ENCODE assay signal across 24 cellular contexts in genomic region chr2:238495422-238495821, GRCh38.
"Had no signal": no experiment of that assay in that cellular context is flagged by ENCODE, and none has a peak within 500 bp of the region (broad histone marks: within the 10 kb centered on the region; RNA-seq: fewer than 3 reads in every experiment).

No MANE protein-coding gene starts in this region.

- H3K27ac Mint-ChIP-seq: endodermal cell, progenitor cell of endocrine pancreas had no signal

- H3K27me3 ChIP-seq: breast epithelium, gastroesophageal sphincter, right atrium auricular region, transverse colon, vagina had no signal

- H3K9me3 ChIP-seq: breast epithelium, gastroesophageal sphincter, lower lobe of right lung, neutrophil, right atrium auricular region, SK-N-SH, transverse colon, vagina had no signal

- H3K4me1 Mint-ChIP-seq: endodermal cell had no signal

- DNase-seq: activated CD4-positive, alpha-beta T cell treated with anti-CD3 and anti-CD28 coated beads for 36 hours; activated effector memory CD4-positive, alpha-beta T cell treated with Interleukin-2 at 50 U/mL for 16 hours; anterior cingulate cortex; cerebellar nuclear complex; dermis blood vessel endothelial cell; endodermal cell; erythroblast; left cardiac atrium; lower lobe of right lung; midbrain; SK-N-SH; stimulated activated CD4-positive, alpha-beta T cell treated with anti-CD3 and anti-CD28 coated beads, Interleukin-15, amount 100 ng/mL, for 24 hours; stimulated activated CD4-positive, alpha-beta T cell treated with anti-CD3 and anti-CD28 coated beads, Interleukin-4, amount 100 ng/mL, for 1 hour; stimulated activated naive CD4-positive, alpha-beta T cell; substantia nigra; transverse colon; WERI-Rb-1 had no signal

- H3K27ac ChIP-seq: breast epithelium, gastroesophageal sphincter, lower lobe of right lung, neutrophil, right atrium auricular region, skin epidermis, transverse colon, vagina, WERI-Rb-1 had no signal

- H3K9me3 Mint-ChIP-seq: endodermal cell had no signal

- H3K4me3 Mint-ChIP-seq: activated CD4-positive, alpha-beta T cell treated with anti-CD3 and anti-CD28 coated beads for 36 hours; endodermal cell had no signal

- H3K27me3 Mint-ChIP-seq: activated CD4-positive, alpha-beta T cell treated with anti-CD3 and anti-CD28 coated beads for 36 hours had no signal

- H3K4me3 ChIP-seq: breast epithelium, gastroesophageal sphincter, lower lobe of right lung, right atrium auricular region, skin epidermis, transverse colon, vagina had no signal

- H3K4me1 ChIP-seq: breast epithelium, gastroesophageal sphincter, lower lobe of right lung, right atrium auricular region, vagina had no signal

- H3K36me3 ChIP-seq: breast epithelium, gastroesophageal sphincter, lower lobe of right lung, neutrophil, right atrium auricular region, transverse colon, vagina, WERI-Rb-1 had no signal

- H3K4me2 ChIP-seq: SK-N-SH had no signal

- H3K9ac ChIP-seq: SK-N-SH had no signal
